Comparison of ENCODE assay signal across 21 cellular contexts in genomic region chr7:108385834-108386422, GRCh38.
DNase-seq lines count a peak whose midpoint lies in the region; ATAC-seq lines count a peak whose summit lies in the region.
"Had no signal": no experiment of that assay in that cellular context is flagged by ENCODE, and none has a peak within 500 bp of the region (broad histone marks: within the 10 kb centered on the region; RNA-seq: fewer than 3 reads in every experiment).

No MANE protein-coding gene starts in this region.

- DNase-seq in activated naive CD8-positive, alpha-beta T cell treated with anti-CD3 and anti-CD28 coated beads for 36 hours, result no peak
- no peak for DNase-seq in activated naive CD8-positive, alpha-beta T cell treated with anti-CD3 and anti-CD28 coated beads, Interleukin-2, amount 50 U/mL, for 24 hours
- peak; percentile 64 for DNase-seq in NCI-H345 (lab: John Stamatoyannopoulos, UW)
- no peak for DNase-seq in stimulated activated naive B cell treated with anti-CD40 and anti-IgM and Interleukin-4, amounts not matched to agents 10 μg/mL and 1 μg/mL and 100 μg/mL, for 72 hours
- no peak for DNase-seq in activated CD8-positive, alpha-beta memory T cell treated with anti-CD3 and anti-CD28 coated beads, Interleukin-2, amount 50 U/mL, for 48 hours
- DNase-seq: activated CD4-positive, alpha-beta T cell treated with anti-CD3 and anti-CD28 coated beads, Interleukin-2, amount 10 ng/mL, durations not matched to agents 24 days and 14 days; AML-193; CD8-positive, alpha-beta memory T cell; central memory CD4-positive, alpha-beta T cell; H9; IMR-90; mucosa of descending colon; NCI-H1048; NCI-H2081 treated with DMSO at 0.1 percent for 48 hours; nephron progenitor cell; ovary had no signal

- peak overlapping the region; percentile 67 for H3K27ac Mint-ChIP-seq in activated naive CD8-positive, alpha-beta T cell treated with anti-CD3 and anti-CD28 coated beads for 36 hours
- H3K27ac Mint-ChIP-seq in activated naive CD8-positive, alpha-beta T cell treated with anti-CD3 and anti-CD28 coated beads, Interleukin-2, amount 50 U/mL, for 24 hours, result no peak overlapping the region
- no peak overlapping the region for H3K27ac Mint-ChIP-seq in stimulated activated naive B cell treated with anti-CD40 and anti-IgM and Interleukin-4, amounts not matched to agents 10 μg/mL and 1 μg/mL and 100 μg/mL, for 72 hours
- H3K27ac Mint-ChIP-seq: activated CD4-positive, alpha-beta T cell treated with anti-CD3 and anti-CD28 coated beads, Interleukin-2, amount 10 ng/mL, durations not matched to agents 24 days and 14 days; activated naive CD4-positive, alpha-beta T cell treated with anti-CD3 and anti-CD28 coated beads, Interleukin-2, amount 50 U/mL, for 72 hours; CD8-positive, alpha-beta memory T cell; dendritic cell treated with granulocyte-macrophage colony-stimulating factor and Interleukin-4, amounts not matched to agents 40 ng/mL and 50 ng/mL, for 4 days; H9; nephron progenitor cell had no signal

- no peak overlapping the region for H3K4me3 Mint-ChIP-seq in activated naive CD8-positive, alpha-beta T cell treated with anti-CD3 and anti-CD28 coated beads for 36 hours
- H3K4me3 Mint-ChIP-seq in activated naive CD8-positive, alpha-beta T cell treated with anti-CD3 and anti-CD28 coated beads, Interleukin-2, amount 50 U/mL, for 24 hours, result no peak overlapping the region
- H3K4me3 Mint-ChIP-seq in stimulated activated naive B cell treated with anti-CD40 and anti-IgM and Interleukin-4, amounts not matched to agents 10 μg/mL and 1 μg/mL and 100 μg/mL, for 72 hours, result no peak overlapping the region
- H3K4me3 Mint-ChIP-seq: activated CD4-positive, alpha-beta T cell treated with anti-CD3 and anti-CD28 coated beads, Interleukin-2, amount 10 ng/mL, durations not matched to agents 24 days and 14 days; CD8-positive, alpha-beta memory T cell; dendritic cell treated with granulocyte-macrophage colony-stimulating factor and Interleukin-4, amounts not matched to agents 40 ng/mL and 50 ng/mL, for 4 days; H9; nephron progenitor cell had no signal

- no peak for ATAC-seq in activated naive CD8-positive, alpha-beta T cell treated with anti-CD3 and anti-CD28 coated beads, Interleukin-2, amount 50 U/mL, for 24 hours
- ATAC-seq in HG03520 (IDR thresholded peaks at IDR 0.05; ENCODE audit: unreplicated experiment), result peak; percentile 48
- ATAC-seq in stimulated activated naive B cell treated with anti-CD40 and anti-IgM and Interleukin-4, amounts not matched to agents 10 μg/mL and 1 μg/mL and 100 μg/mL, for 72 hours (replicated peaks), result peak; percentile 44 to 61
- no peak for ATAC-seq in GM18517 (IDR thresholded peaks at IDR 0.05; ENCODE audit: unreplicated experiment)
- ATAC-seq in GM21576 (IDR thresholded peaks at IDR 0.05; ENCODE audit: unreplicated experiment), result no peak
- ATAC-seq: mucosa of descending colon had no signal

- H3K4me1 Mint-ChIP-seq in activated naive CD8-positive, alpha-beta T cell treated with anti-CD3 and anti-CD28 coated beads for 36 hours, result peaks cover 30% of the 10 kb centered on the region
- H3K4me1 Mint-ChIP-seq in activated naive CD8-positive, alpha-beta T cell treated with anti-CD3 and anti-CD28 coated beads, Interleukin-2, amount 50 U/mL, for 24 hours, result peaks cover 9% of the 10 kb centered on the region
- H3K4me1 Mint-ChIP-seq in stimulated activated naive B cell treated with anti-CD40 and anti-IgM and Interleukin-4, amounts not matched to agents 10 μg/mL and 1 μg/mL and 100 μg/mL, for 72 hours, result peaks cover 8 to 15% of the 10 kb centered on the region in 2 donors
- H3K4me1 Mint-ChIP-seq: activated CD4-positive, alpha-beta T cell treated with anti-CD3 and anti-CD28 coated beads, Interleukin-2, amount 10 ng/mL, durations not matched to agents 24 days and 14 days; CD8-positive, alpha-beta memory T cell had no signal

- H3K27me3 Mint-ChIP-seq in activated naive CD8-positive, alpha-beta T cell treated with anti-CD3 and anti-CD28 coated beads for 36 hours, result no peaks in the 10 kb centered on the region
- H3K27me3 Mint-ChIP-seq in activated naive CD8-positive, alpha-beta T cell treated with anti-CD3 and anti-CD28 coated beads, Interleukin-2, amount 50 U/mL, for 24 hours, result no peaks in the 10 kb centered on the region
- H3K27me3 Mint-ChIP-seq in stimulated activated naive B cell treated with anti-CD40 and anti-IgM and Interleukin-4, amounts not matched to agents 10 μg/mL and 1 μg/mL and 100 μg/mL, for 72 hours, result peaks cover 14 to 39% of the 10 kb centered on the region in 2 donors
- H3K27me3 Mint-ChIP-seq: dendritic cell treated with granulocyte-macrophage colony-stimulating factor and Interleukin-4, amounts not matched to agents 40 ng/mL and 50 ng/mL, for 4 days had no signal

- peaks cover 4% of the 10 kb centered on the region for H3K36me3 Mint-ChIP-seq in activated naive CD8-positive, alpha-beta T cell treated with anti-CD3 and anti-CD28 coated beads for 36 hours
- H3K36me3 Mint-ChIP-seq in activated naive CD8-positive, alpha-beta T cell treated with anti-CD3 and anti-CD28 coated beads, Interleukin-2, amount 50 U/mL, for 24 hours (ENCODE audit: low read depth), result no peaks in the 10 kb centered on the region
- H3K36me3 Mint-ChIP-seq in stimulated activated naive B cell treated with anti-CD40 and anti-IgM and Interleukin-4, amounts not matched to agents 10 μg/mL and 1 μg/mL and 100 μg/mL, for 72 hours, result no peaks in the 10 kb centered on the region
- H3K36me3 Mint-ChIP-seq: activated naive CD4-positive, alpha-beta T cell treated with anti-CD3 and anti-CD28 coated beads, Interleukin-2, amount 50 U/mL, for 72 hours had no signal

- H3K9me3 Mint-ChIP-seq in activated naive CD8-positive, alpha-beta T cell treated with anti-CD3 and anti-CD28 coated beads for 36 hours, result peaks cover 11% of the 10 kb centered on the region
- H3K9me3 Mint-ChIP-seq in activated naive CD8-positive, alpha-beta T cell treated with anti-CD3 and anti-CD28 coated beads, Interleukin-2, amount 50 U/mL, for 24 hours, result peaks cover 5% of the 10 kb centered on the region
- peaks cover 0 to 5% of the 10 kb centered on the region in 2 donors for H3K9me3 Mint-ChIP-seq in stimulated activated naive B cell treated with anti-CD40 and anti-IgM and Interleukin-4, amounts not matched to agents 10 μg/mL and 1 μg/mL and 100 μg/mL, for 72 hours
- H3K9me3 Mint-ChIP-seq: activated CD4-positive, alpha-beta T cell treated with anti-CD3 and anti-CD28 coated beads, Interleukin-2, amount 10 ng/mL, durations not matched to agents 24 days and 14 days; dendritic cell treated with granulocyte-macrophage colony-stimulating factor and Interleukin-4, amounts not matched to agents 40 ng/mL and 50 ng/mL, for 4 days had no signal

Comparison
In these comparisons a context has a peak if more than half of its experiments do, and no peak if none do; other contexts are left out.
1. ATAC-seq: peak in HG03520 (single experiment) and stimulated activated naive B cell treated with anti-CD40 and anti-IgM and Interleukin-4, amounts not matched to agents 10 μg/mL and 1 μg/mL and 100 μg/mL, for 72 hours (2 of 2); none in activated naive CD8-positive, alpha-beta T cell treated with anti-CD3 and anti-CD28 coated beads, Interleukin-2, amount 50 U/mL, for 24 hours (single experiment), GM18517 (single experiment) and GM21576 (single experiment).